Comparison of ENCODE assay signal across 1 cellular context in the genomic region with DNA sequence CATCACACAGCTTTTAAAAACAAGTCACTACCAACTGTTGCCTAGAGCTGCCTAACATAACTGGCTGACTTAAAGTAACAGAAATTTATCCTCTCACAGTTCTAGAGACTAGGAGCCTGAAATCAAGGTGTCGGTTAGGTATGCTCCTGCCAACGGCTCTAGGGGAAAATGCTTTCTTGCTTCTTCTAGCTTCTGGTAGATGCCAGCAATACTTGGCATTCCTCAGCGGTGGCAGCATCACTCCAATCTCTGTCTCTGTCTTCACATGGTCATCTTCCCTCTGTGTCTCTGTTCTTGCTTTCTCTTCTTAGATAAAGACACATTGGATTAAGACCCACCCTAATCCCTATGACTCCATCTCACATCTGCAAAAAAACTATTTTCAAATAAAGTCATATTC.
TF ChIP-seq lines count a peak whose summit lies in the region.

No MANE protein-coding gene starts in this region.

TF ChIP-seq in SK-N-SH treated with all-trans-retinoic acid at 6 μM for 48 hours, 23 proteins besides CTCF, POLR2A, EP300 and RAD21 (continued from another document):
- no peak for TF ChIP-seq ESRRG (CRISPR knock-in tag; IDR thresholded peaks at IDR 0.05)
- TF ChIP-seq ISL1 (CRISPR knock-in tag; IDR thresholded peaks at IDR 0.05), result no peak
